19 cellular contexts compared by ENCODE assay signal in genomic region chr3:47010910-47011309, GRCh38. TPM values are rescaled to one million over a fixed set of nuclear protein-coding genes. Genes with fewer than 3 reads are reported as not detected.
A peak's percentile ranks its signal among the peaks of the same experiment; 100 is the strongest.
DNase-seq lines count a peak whose midpoint lies in the region; ATAC-seq lines count a peak whose summit lies in the region.
"Had no signal": no experiment of that assay in that cellular context is flagged by ENCODE, and none has a peak within 500 bp of the region (broad histone marks: within the 10 kb centered on the region; RNA-seq: fewer than 3 reads in every experiment).

No MANE protein-coding gene starts in this region.

- H3K4me1 Mint-ChIP-seq in activated CD8-positive, alpha-beta memory T cell treated with anti-CD3 and anti-CD28 coated beads, Interleukin-2, amount 10 ng/mL, durations not matched to agents 7 days and 5 days, result peaks cover 42% of the 10 kb centered on the region
- H3K4me1 Mint-ChIP-seq in activated T-helper 17 cell treated with anti-CD3 and anti-CD28 coated beads, Interleukin-2, amount 50 U/mL, for 72 hours, result peaks cover 9% of the 10 kb centered on the region
- peaks cover 4 to 14% (median 9%) of the 10 kb centered on the region in 3 donors for H3K4me1 Mint-ChIP-seq in naive B cell
- peaks cover 21% of the 10 kb centered on the region for H3K4me1 Mint-ChIP-seq in stimulated activated effector memory CD8-positive, alpha-beta T cell treated with anti-CD3 and anti-CD28 coated beads, Interleukin-12 subunit alpha, Interleukin-12 subunit beta, amount 100 ng/mL, for 72 hours

- DNase-seq in activated CD8-positive, alpha-beta memory T cell treated with anti-CD3 and anti-CD28 coated beads for 24 hours, result peak; percentile 56
- no peak for DNase-seq in activated CD8-positive, alpha-beta memory T cell treated with anti-CD3 and anti-CD28 coated beads, Interleukin-2, amount 10 ng/mL, durations not matched to agents 7 days and 5 days
- DNase-seq in naive B cell (no peak), GOT3 (lab: John Stamatoyannopoulos, UW) (no peak), cerebellum (ENCODE audit: low spot score) (no peak)
- DNase-seq in stimulated activated effector memory CD8-positive, alpha-beta T cell treated with anti-CD3 and anti-CD28 coated beads, Interleukin-12 subunit alpha, Interleukin-12 subunit beta, amount 100 ng/mL, for 72 hours (ENCODE audit: low spot score in 2 of 2), result no peak
- DNase-seq: activated CD4-positive, alpha-beta T cell treated with anti-CD3 and anti-CD28 coated beads, Interleukin-2, amount 50 U/mL, for 1 hour; activated T-cell treated with anti-CD3 and anti-CD28 coated beads, Interleukin-2, amount 50 U/mL, for 4 hours; BE2C; GM23248; NCI-H1930; NCI-H446 treated with DMSO at 0.1 percent for 48 hours; NK-92 treated with Interleukin-12 subunit alpha and Interleukin-12 subunit beta, amount 100 ng/mL, for 24 hours; small intestine; stimulated activated CD4-positive, alpha-beta T cell treated with anti-CD3 and anti-CD28 coated beads, Interleukin-4, amount 100 ng/mL, for 1 hour had no signal

- H3K27me3 Mint-ChIP-seq in activated CD8-positive, alpha-beta memory T cell treated with anti-CD3 and anti-CD28 coated beads, Interleukin-2, amount 10 ng/mL, durations not matched to agents 7 days and 5 days, result no peaks in the 10 kb centered on the region
- H3K27me3 Mint-ChIP-seq in activated T-helper 17 cell treated with anti-CD3 and anti-CD28 coated beads, Interleukin-2, amount 50 U/mL, for 72 hours, result no peaks in the 10 kb centered on the region
- no peaks in the 10 kb centered on the region for H3K27me3 Mint-ChIP-seq in naive B cell

- peaks cover 9% of the 10 kb centered on the region for H3K36me3 Mint-ChIP-seq in activated CD8-positive, alpha-beta memory T cell treated with anti-CD3 and anti-CD28 coated beads, Interleukin-2, amount 10 ng/mL, durations not matched to agents 7 days and 5 days
- H3K36me3 Mint-ChIP-seq in activated T-helper 17 cell treated with anti-CD3 and anti-CD28 coated beads, Interleukin-2, amount 50 U/mL, for 72 hours (ENCODE audit: low read depth), result peaks cover 46% of the 10 kb centered on the region
- peaks cover 0 to 4% of the 10 kb centered on the region in 2 donors for H3K36me3 Mint-ChIP-seq in naive B cell
- peaks cover 48% of the 10 kb centered on the region for H3K36me3 Mint-ChIP-seq in stimulated activated effector memory CD8-positive, alpha-beta T cell treated with anti-CD3 and anti-CD28 coated beads, Interleukin-12 subunit alpha, Interleukin-12 subunit beta, amount 100 ng/mL, for 72 hours

- no peak overlapping the region for H3K4me3 Mint-ChIP-seq in activated CD8-positive, alpha-beta memory T cell treated with anti-CD3 and anti-CD28 coated beads, Interleukin-2, amount 10 ng/mL, durations not matched to agents 7 days and 5 days
- H3K4me3 Mint-ChIP-seq in activated T-helper 17 cell treated with anti-CD3 and anti-CD28 coated beads, Interleukin-2, amount 50 U/mL, for 72 hours, result no peak overlapping the region
- peak overlapping the region in 7 of 8 donors; percentile 66 to 91 (median 80) for H3K4me3 Mint-ChIP-seq in naive B cell
- peak overlapping the region; percentile 59 for H3K4me3 Mint-ChIP-seq in stimulated activated effector memory CD8-positive, alpha-beta T cell treated with anti-CD3 and anti-CD28 coated beads, Interleukin-12 subunit alpha, Interleukin-12 subunit beta, amount 100 ng/mL, for 72 hours

- H3K9me3 Mint-ChIP-seq in activated CD8-positive, alpha-beta memory T cell treated with anti-CD3 and anti-CD28 coated beads, Interleukin-2, amount 10 ng/mL, durations not matched to agents 7 days and 5 days (ENCODE audit: low read depth), result no peaks in the 10 kb centered on the region
- H3K9me3 Mint-ChIP-seq in activated T-helper 17 cell treated with anti-CD3 and anti-CD28 coated beads, Interleukin-2, amount 50 U/mL, for 72 hours, result no peaks in the 10 kb centered on the region
- no peaks in the 10 kb centered on the region for H3K9me3 Mint-ChIP-seq in naive B cell
- H3K9me3 Mint-ChIP-seq in stimulated activated effector memory CD8-positive, alpha-beta T cell treated with anti-CD3 and anti-CD28 coated beads, Interleukin-12 subunit alpha, Interleukin-12 subunit beta, amount 100 ng/mL, for 72 hours, result no peaks in the 10 kb centered on the region
- H3K9me3 Mint-ChIP-seq: activated T-cell treated with anti-CD3 and anti-CD28 coated beads, Interleukin-2, amount 50 U/mL, for 4 hours had no signal

- no peak for ATAC-seq in activated CD8-positive, alpha-beta memory T cell treated with anti-CD3 and anti-CD28 coated beads, Interleukin-2, amount 10 ng/mL, durations not matched to agents 7 days and 5 days
- no peak for ATAC-seq in activated T-helper 17 cell treated with anti-CD3 and anti-CD28 coated beads, Interleukin-2, amount 50 U/mL, for 72 hours (replicated peaks)
- ATAC-seq in naive B cell (ENCODE audit: low read depth in 2 of 2) (no peak), HG03159 (IDR thresholded peaks at IDR 0.05; ENCODE audit: unreplicated experiment) (no peak)
- no peak for ATAC-seq in stimulated activated effector memory CD8-positive, alpha-beta T cell treated with anti-CD3 and anti-CD28 coated beads, Interleukin-12 subunit alpha, Interleukin-12 subunit beta, amount 100 ng/mL, for 72 hours
- ATAC-seq: activated T-cell treated with anti-CD3 and anti-CD28 coated beads, Interleukin-2, amount 50 U/mL, for 4 hours; mucosa of descending colon; SK-N-SH treated with all-trans-retinoic acid at 6 μM for 48 hours had no signal

- no peak overlapping the region for H3K27ac Mint-ChIP-seq in activated CD8-positive, alpha-beta memory T cell treated with anti-CD3 and anti-CD28 coated beads, Interleukin-2, amount 10 ng/mL, durations not matched to agents 7 days and 5 days
- H3K27ac Mint-ChIP-seq in activated T-helper 17 cell treated with anti-CD3 and anti-CD28 coated beads, Interleukin-2, amount 50 U/mL, for 72 hours, result peak overlapping the region; percentile 36
- peak overlapping the region in 5 of 6 donors; percentile 44 to 91 (median 47) for H3K27ac Mint-ChIP-seq in naive B cell
- peak overlapping the region; percentile 68 for H3K27ac Mint-ChIP-seq in stimulated activated effector memory CD8-positive, alpha-beta T cell treated with anti-CD3 and anti-CD28 coated beads, Interleukin-12 subunit alpha, Interleukin-12 subunit beta, amount 100 ng/mL, for 72 hours

- CTCF ChIA-PET in activated CD8-positive, alpha-beta memory T cell treated with anti-CD3 and anti-CD28 coated beads, Interleukin-2, amount 10 ng/mL, durations not matched to agents 7 days and 5 days (lab: Charles Lee), result interaction anchor here (0.5 to 2.5 kb wide), 7 partner anchors 9 to 102 kb away, joined by 3 to 6 read pairs (median 3); partner anchors contain the start of gene NBEAL2

RNA-seq across cellular contexts. Expression of gene NBEAL2, which starts 31.4 kb away (rescaled TPM):
- total RNA-seq in activated CD8-positive, alpha-beta memory T cell treated with anti-CD3 and anti-CD28 coated beads, Interleukin-2, amount 10 ng/mL, durations not matched to agents 7 days and 5 days, result 100 to 1,000 TPM; 164 to 262 TPM
- 100 to 1,000 TPM; 140 to 169 TPM for total RNA-seq in activated T-helper 17 cell treated with anti-CD3 and anti-CD28 coated beads, Interleukin-2, amount 50 U/mL, for 72 hours
- 1 to 10 TPM in 4 of 6 donors, under 1 TPM in 1, not detected in 1; 0.34 to 2.2 (median 1.5) TPM for polyA plus RNA-seq in naive B cell (ENCODE audit: low read depth in 6 of 6)
- total RNA-seq in cerebellum, result 8.2 TPM

RNA-seq across cellular contexts. Expression of gene CCDC12, which starts 34.4 kb away (rescaled TPM):
- 10 to 100 TPM; 65.9 to 72.7 TPM for total RNA-seq in activated CD8-positive, alpha-beta memory T cell treated with anti-CD3 and anti-CD28 coated beads, Interleukin-2, amount 10 ng/mL, durations not matched to agents 7 days and 5 days
- total RNA-seq in activated T-helper 17 cell treated with anti-CD3 and anti-CD28 coated beads, Interleukin-2, amount 50 U/mL, for 72 hours, result 10 to 100 TPM; 46.9 to 59.8 TPM
- polyA plus RNA-seq in naive B cell (ENCODE audit: low read depth in 6 of 6), result 100 to 1,000 TPM; 119 to 157 (median 123) TPM
- total RNA-seq in cerebellum, result 23.0 TPM

Comparison
In these comparisons a context has a peak if more than half of its experiments do, and no peak if none do; other contexts are left out.
1. H3K4me3 Mint-ChIP-seq: peak in naive B cell (7 of 8) and stimulated activated effector memory CD8-positive, alpha-beta T cell treated with anti-CD3 and anti-CD28 coated beads, Interleukin-12 subunit alpha, Interleukin-12 subunit beta, amount 100 ng/mL, for 72 hours (single experiment); none in activated CD8-positive, alpha-beta memory T cell treated with anti-CD3 and anti-CD28 coated beads, Interleukin-2, amount 10 ng/mL, durations not matched to agents 7 days and 5 days (single experiment) and activated T-helper 17 cell treated with anti-CD3 and anti-CD28 coated beads, Interleukin-2, amount 50 U/mL, for 72 hours (single experiment).
2. RNA of gene NBEAL2, which starts 31.4 kb away (total RNA-seq): 164 to 262 TPM in activated CD8-positive, alpha-beta memory T cell treated with anti-CD3 and anti-CD28 coated beads, Interleukin-2, amount 10 ng/mL, durations not matched to agents 7 days and 5 days and 140 to 169 TPM in activated T-helper 17 cell treated with anti-CD3 and anti-CD28 coated beads, Interleukin-2, amount 50 U/mL, for 72 hours; 8.2 TPM in cerebellum (single experiment); every median in the first group is over 10 times any median in the second.